8 cellular contexts compared by ENCODE assay signal in the genomic region with DNA sequence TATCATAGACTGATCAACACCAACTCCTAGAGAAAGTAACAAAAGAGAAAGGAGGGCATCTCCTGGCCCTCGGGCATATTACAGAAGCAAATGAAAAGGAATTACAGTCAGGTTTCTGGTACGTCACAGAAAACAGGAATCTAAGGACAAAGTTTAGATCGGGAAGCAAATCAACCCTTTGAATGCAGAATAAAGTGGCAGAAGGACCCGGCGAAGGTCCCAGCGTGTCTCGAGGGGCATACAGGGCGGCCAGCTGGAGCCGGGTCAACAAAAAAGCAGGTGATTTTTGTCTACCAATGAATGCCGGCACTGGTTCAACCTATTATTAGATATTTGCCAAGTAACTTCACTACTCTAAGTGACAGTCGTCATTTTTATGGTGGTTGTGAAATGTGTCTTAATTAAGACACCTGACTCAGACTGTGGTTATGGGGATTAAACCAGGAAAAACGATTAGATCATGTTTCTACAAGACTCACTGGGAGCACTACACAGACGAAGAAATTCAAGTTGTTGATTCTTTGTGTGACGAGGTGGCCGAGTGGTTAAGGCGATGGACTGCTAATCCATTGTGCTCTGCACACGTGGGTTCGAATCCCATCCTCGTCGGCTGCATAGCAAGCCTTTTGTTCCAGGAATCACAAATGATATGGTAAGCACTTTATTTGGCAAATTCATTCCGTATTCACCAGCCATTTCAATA. TPM values are rescaled to one million over a fixed set of nuclear protein-coding genes. Genes with fewer than 3 reads are reported as not detected.
DNase-seq lines count a peak whose midpoint lies in the region; TF ChIP-seq lines count a peak whose summit lies in the region.

No MANE protein-coding gene starts in this region.

- H3K4me3 Mint-ChIP-seq in immature natural killer cell = peak overlapping the region in 3 of 5 donors; percentile 12 to 23 (median 18)

- H3K4me3 ChIP-seq in HUES48 (ENCODE audit: low read depth, low read length) (peak overlapping the region; percentile 77), OCI-LY3 (ENCODE audit: low read length) (peak overlapping the region; percentile 85)

- TF ChIP-seq CTCF in OCI-LY3 (IDR thresholded peaks at IDR 0.05; ENCODE audit: low read depth, low read length) = peak; percentile 42

- peaks cover 45 to 55% (median 51%) of the 10 kb centered on the region in 3 donors for H3K27me3 Mint-ChIP-seq in immature natural killer cell (ENCODE audit: low read depth in 3 of 3)

- H3K27ac ChIP-seq in HUES48 (ENCODE audit: low read depth, low read length) (no peak overlapping the region), OCI-LY3 (ENCODE audit: low read length) (peak overlapping the region; percentile 49)

- H3K4me1 Mint-ChIP-seq in immature natural killer cell = peaks cover 19 to 26% of the 10 kb centered on the region in 2 donors

- peaks cover 0 to 3% (median 0%) of the 10 kb centered on the region in 3 donors for H3K36me3 Mint-ChIP-seq in immature natural killer cell

- H3K27me3 ChIP-seq in HUES48 (ENCODE audit: control insufficient read depth, insufficient read depth, low read length) (peaks cover 60% of the 10 kb centered on the region), OCI-LY3 (ENCODE audit: low read depth, low read length) (no peaks in the 10 kb centered on the region)

- DNase-seq in COLO668 (lab: John Stamatoyannopoulos, UW; ENCODE audit: unreplicated experiment) (peak; percentile 42), GM19240 (ENCODE audit: insufficient read length, low spot score) (peak; percentile 32), amniotic epithelial cell (ENCODE audit: low read depth) (peak; percentile 71), immature natural killer cell (peak in 1 of 3 donors; percentile 13), epidermal melanocyte (ENCODE audit: insufficient read length, low spot score) (no peak)
- peak; percentile 37 for DNase-seq in stimulated activated CD4-positive, alpha-beta T cell treated with anti-CD3 and anti-CD28 coated beads, Interleukin-4, amount 100 ng/mL, for 1 hour

- H3K9ac ChIP-seq in HUES48 (ENCODE audit: low read depth, low read length) (no peak overlapping the region; the same call in 1 of the 2 replicates), OCI-LY3 (ENCODE audit: low read length) (peak overlapping the region; percentile 66)

- H3K4me1 ChIP-seq in HUES48 (ENCODE audit: control insufficient read depth, insufficient read depth, low read length) (peaks cover 12% of the 10 kb centered on the region), OCI-LY3 (ENCODE audit: low read length) (peaks cover 14% of the 10 kb centered on the region)

- H3K79me2 ChIP-seq in OCI-LY3 (ENCODE audit: low read length) = no peaks in the 10 kb centered on the region

- H3K36me3 ChIP-seq in HUES48 (ENCODE audit: control insufficient read depth, insufficient read depth, low read length) (no peaks in the 10 kb centered on the region), OCI-LY3 (replicated peaks; ENCODE audit: low read depth, low read length) (no peaks in the 10 kb centered on the region)

- peaks cover 0 to 7% (median 0%) of the 10 kb centered on the region in 6 donors for H3K9me3 Mint-ChIP-seq in immature natural killer cell

- H3K9me3 ChIP-seq in HUES48 (ENCODE audit: control insufficient read depth, insufficient read depth, low read length) (no peaks in the 10 kb centered on the region), OCI-LY3 (ENCODE audit: insufficient read depth, low read length) (no peaks in the 10 kb centered on the region)

- H3K27ac Mint-ChIP-seq in immature natural killer cell = no peak overlapping the region

- peak overlapping the region; percentile 60 for H3K4me2 ChIP-seq in OCI-LY3 (ENCODE audit: low read length)

- H4K20me1 ChIP-seq in OCI-LY3 (ENCODE audit: insufficient read depth, low read length) = no peaks in the 10 kb centered on the region

- peak overlapping the region; percentile 90 for H2AFZ ChIP-seq in OCI-LY3 (ENCODE audit: low read depth, low read length)

RNA-seq across cellular contexts. Expression of gene ZSCAN9, which starts 12.4 kb away (rescaled TPM):
- polyA plus RNA-seq in immature natural killer cell = 10 to 100 TPM in 1 of 3 donors, 1 to 10 TPM in 2; 5.3 to 18.4 (median 8.1) TPM

RNA-seq across cellular contexts. Expression of gene ZKSCAN4, which starts 39.4 kb away (rescaled TPM):
- 1 to 10 TPM; 1.7 to 5.0 (median 3.4) TPM for polyA plus RNA-seq in immature natural killer cell

RNA-seq across cellular contexts. Expression of gene NKAPL, which starts 46.4 kb away (rescaled TPM):
- polyA plus RNA-seq in immature natural killer cell = under 1 TPM in 2 of 3 donors, not detected in 1; 0.28 to 0.37 TPM

RNA-seq across cellular contexts. Expression of gene ZSCAN26, which starts 54.3 kb away (rescaled TPM):
- polyA plus RNA-seq in immature natural killer cell = 10 to 100 TPM in 2 of 3 donors, 1 to 10 TPM in 1; 9.7 to 17.5 (median 13.5) TPM
